ENCODE assay signal across 8 cellular contexts in the genomic region with DNA sequence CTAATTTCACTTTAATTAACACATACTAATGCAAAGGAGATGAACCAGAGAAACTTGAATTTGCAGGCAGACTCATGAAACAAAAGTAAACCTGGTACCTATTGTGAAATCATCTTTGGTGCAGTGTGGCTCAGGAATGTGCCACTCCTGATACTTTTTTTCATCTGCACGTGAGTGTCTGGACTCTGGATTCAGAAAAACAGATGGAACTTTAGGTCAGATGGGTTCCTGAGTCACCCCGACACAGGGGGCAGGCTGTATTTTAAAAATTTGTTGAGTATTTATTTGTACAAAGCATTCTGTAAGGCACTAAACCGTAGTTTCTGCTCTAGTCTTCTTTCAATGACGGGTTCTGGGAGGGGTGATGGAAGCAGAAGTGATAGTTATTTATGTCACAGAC. TPM values are rescaled to one million over a fixed set of nuclear protein-coding genes. Genes with fewer than 3 reads are reported as not detected.
A peak's percentile ranks its signal among the peaks of the same experiment; 100 is the strongest.
DNase-seq lines count a peak whose midpoint lies in the region; ATAC-seq and TF ChIP-seq lines count a peak whose summit lies in the region.

No MANE protein-coding gene starts in this region.

- TF ChIP-seq CTCF in fibroblast of the aortic adventitia (IDR thresholded peaks at IDR 0.05; ENCODE audit: insufficient read depth, low read length) (no peak), sigmoid colon (IDR thresholded peaks at IDR 0.05) (no peak), Peyer's patch (IDR thresholded peaks at IDR 0.05) (no peak), progenitor cell of endocrine pancreas (IDR thresholded peaks at IDR 0.05; ENCODE audit: unreplicated experiment) (no peak)

- intact Hi-C loops in sigmoid colon (cut with DNase I), result loop anchor here (5.0 kb wide), 1 partner anchor 49 kb away; no protein-coding TSS in a partner anchor

- H3K27me3 ChIP-seq in SJSA1 (replicated peaks) (no peaks in the 10 kb centered on the region), sigmoid colon (no peaks in the 10 kb centered on the region), Peyer's patch (no peaks in the 10 kb centered on the region)

- peaks cover 26% of the 10 kb centered on the region for H3K4me1 Mint-ChIP-seq in progenitor cell of endocrine pancreas (ENCODE audit: low read depth)

- H3K27ac ChIP-seq in SJSA1 (peak overlapping the region; percentile 36; the same call in 1 of the 2 replicates), sigmoid colon (peak overlapping the region; percentile 62 to 81 (median 74)), Peyer's patch (peak overlapping the region in 1 of 4 donors; percentile 49)

- peaks cover 22% of the 10 kb centered on the region for H3K27me3 Mint-ChIP-seq in progenitor cell of endocrine pancreas

- TF ChIP-seq POLR2A in sigmoid colon (IDR thresholded peaks at IDR 0.05) (no peak), Peyer's patch (IDR thresholded peaks at IDR 0.05) (no peak)

- no peaks in the 10 kb centered on the region for H3K36me3 Mint-ChIP-seq in progenitor cell of endocrine pancreas (ENCODE audit: insufficient read depth)

- no peak overlapping the region for H3K4me3 Mint-ChIP-seq in progenitor cell of endocrine pancreas (ENCODE audit: low read depth)

- H3K9me3 ChIP-seq in SJSA1 (replicated peaks) (no peaks in the 10 kb centered on the region), sigmoid colon (no peaks in the 10 kb centered on the region), Peyer's patch (no peaks in the 10 kb centered on the region)

- TF ChIP-seq EP300 in sigmoid colon (IDR thresholded peaks at IDR 0.05), result peak in 2 of 4 donors; percentile 56 to 81

- DNase-seq in GM04503 (ENCODE audit: low read depth) (peak; percentile 45), SJSA1 (ENCODE audit: low read depth in 1 of 2, low spot score in 2 of 2) (peak in 1 of 2 experiments; percentile 21), fibroblast of the aortic adventitia (ENCODE audit: low read depth) (peak; percentile 74), sigmoid colon (no peak), Peyer's patch (no peak), progenitor cell of endocrine pancreas (ENCODE audit: low spot score, unreplicated experiment) (no peak)

- H3K27ac Mint-ChIP-seq in progenitor cell of endocrine pancreas, result no peak overlapping the region

- peaks cover 26% of the 10 kb centered on the region for H3K4me1 ChIP-seq in SJSA1 (replicated peaks)
- peaks cover 0 to 43% (median 27%) of the 10 kb centered on the region in 4 donors for H3K4me1 ChIP-seq in sigmoid colon
- no peaks in the 10 kb centered on the region for H3K4me1 ChIP-seq in Peyer's patch

- no peaks in the 10 kb centered on the region for H3K36me3 ChIP-seq in SJSA1
- H3K36me3 ChIP-seq in sigmoid colon, result no peaks in the 10 kb centered on the region
- H3K36me3 ChIP-seq in Peyer's patch, result no peaks in the 10 kb centered on the region

- WGBS in sigmoid colon, 2 donors, result 26 to 58% methylated on average over 4 of the region's 4 CpGs

- ATAC-seq in HG03159 (IDR thresholded peaks at IDR 0.05; ENCODE audit: unreplicated experiment), result no peak
- no peak for ATAC-seq in HG03175 (IDR thresholded peaks at IDR 0.05; ENCODE audit: unreplicated experiment)

- H3K4me3 ChIP-seq in SJSA1 (no peak overlapping the region), fibroblast of the aortic adventitia (ENCODE audit: low read depth, low read length) (no peak overlapping the region), sigmoid colon (no peak overlapping the region), Peyer's patch (no peak overlapping the region)

- no peaks in the 10 kb centered on the region for H3K9me3 Mint-ChIP-seq in progenitor cell of endocrine pancreas (ENCODE audit: low read depth)

RNA-seq across cellular contexts. Expression of a gene that starts 52.2 kb away (rescaled TPM):
- total RNA-seq in SJSA1 (2014; rRNA removed; shearing (Covaris generic)), result 11.5 and 21.6 TPM in 2 replicates
- total RNA-seq in fibroblast of the aortic adventitia (ENCODE audit: low replicate concordance) (44.2 and 116 TPM in 2 replicates), sigmoid colon (10 to 100 TPM; 39.2 to 59.0 (median 48.2) TPM), Peyer's patch (10 to 100 TPM; 36.8 to 99.9 (median 50.4) TPM), progenitor cell of endocrine pancreas (24.5 and 25.2 TPM in 2 replicates)
- polyA plus RNA-seq in sigmoid colon, result 10 to 100 TPM; 11.6 to 14.8 (median 12.6) TPM

Comparison
In these comparisons a context has a peak if more than half of its experiments do, and no peak if none do; other contexts are left out.
1. DNase-seq: peak in GM04503 (single experiment) and fibroblast of the aortic adventitia (single experiment); none in sigmoid colon (single experiment), Peyer's patch (0 of 3) and progenitor cell of endocrine pancreas (single experiment).